7 cellular contexts compared by ENCODE assay signal in genomic region chr2:87417147-87417546, GRCh38.
DNase-seq lines count a peak whose midpoint lies in the region; ATAC-seq, FAIRE-seq and TF ChIP-seq lines count a peak whose summit lies in the region.
"Not testable (repeated sequence)": the region's sequence is repeated elsewhere in the genome, so short reads cannot be mapped to it uniquely, and the experiment has no call there.

No MANE protein-coding gene starts in this region.

- not testable (repeated sequence) for H3K4me1 ChIP-seq in endothelial cell of umbilical vein (ENCODE audit: control insufficient read depth, extremely low read depth, insufficient read depth, low read length); HepG2 (ENCODE audit: insufficient read depth, low read length)

- not testable (repeated sequence) for H4K20me1 ChIP-seq in endothelial cell of umbilical vein (replicated peaks; ENCODE audit: control insufficient read depth, extremely low read depth, insufficient read depth, low read length); HepG2 (ENCODE audit: insufficient read depth, low read length)

- H3K9me1 ChIP-seq in endothelial cell of umbilical vein (replicated peaks; ENCODE audit: control insufficient read depth, extremely low read depth, insufficient read depth, low read length) = not testable (repeated sequence)

- not testable (repeated sequence) for H3K36me3 Mint-ChIP-seq in activated naive CD4-positive, alpha-beta T cell treated with anti-CD3 and anti-CD28 coated beads, Interleukin-2, amount 50 U/mL, for 72 hours

- BruUV-seq in endothelial cell of umbilical vein (replicated peaks; lab: Mats Ljungman, UMichigan); HepG2 (replicated peaks; lab: Mats Ljungman, UMichigan): not testable (repeated sequence)

- not testable (repeated sequence) for TF ChIP-seq POLR2A in GM12892 (IDR thresholded peaks at IDR 0.05; ENCODE audit: low read depth, low read length); endothelial cell of umbilical vein (IDR thresholded peaks at IDR 0.05; ENCODE audit: low read depth, low read length); HepG2 (IDR thresholded peaks at IDR 0.05; ENCODE audit: insufficient read depth in 1 of 2, low read depth in 2 of 2, low read length in 2 of 2)

- CTCF ChIA-PET in endothelial cell of umbilical vein (lab: Charles Lee); HepG2 (lab: Yijun Ruan, JAX; ENCODE audit: low intra/inter-chr PET ratio, low total read pairs): not testable (repeated sequence)

- in situ Hi-C loops in HepG2 (cut with HindIII; ENCODE audit: extremely low pct_ligation_motif_present, low pct_unique_long_range_greater_than_20kb) = not testable (repeated sequence)

- not testable (repeated sequence) for H3K27ac Mint-ChIP-seq in activated naive CD4-positive, alpha-beta T cell treated with anti-CD3 and anti-CD28 coated beads, Interleukin-2, amount 50 U/mL, for 72 hours

- no CpG with 5 or more reads among the region's 6 CpGs for WGBS in HepG2 (ENCODE audit: low lambda C conversion rate)

- not testable (repeated sequence) for H3K79me2 ChIP-seq in endothelial cell of umbilical vein (ENCODE audit: control insufficient read depth, insufficient read depth, low read length); HepG2 (ENCODE audit: insufficient read depth, low read length)

- not testable (repeated sequence) for DNase-seq in GM12892 (ENCODE audit: insufficient read length); endothelial cell of umbilical vein (ENCODE audit: low read depth, low spot score); HepG2 (ENCODE audit: low spot score); urothelium cell line (ENCODE audit: low spot score)
- DNase-seq in activated naive CD4-positive, alpha-beta T cell treated with anti-CD3 and anti-CD28 coated beads, Interleukin-2, amount 50 U/mL, for 72 hours (ENCODE audit: low spot score in 2 of 2) = peak; percentile 0 to 48
- DNase-seq in sciatic nerve (ENCODE audit: low spot score) = peak; percentile 8

- not testable (repeated sequence) for H3K27ac ChIP-seq in endothelial cell of umbilical vein (ENCODE audit: insufficient read depth, low read depth, low read length); HepG2 (ENCODE audit: extremely low read length, insufficient read depth, low read length)

- not testable (repeated sequence) for H3K9me3 Mint-ChIP-seq in activated naive CD4-positive, alpha-beta T cell treated with anti-CD3 and anti-CD28 coated beads, Interleukin-2, amount 50 U/mL, for 72 hours

- not testable (repeated sequence) for ATAC-seq in activated naive CD4-positive, alpha-beta T cell treated with anti-CD3 and anti-CD28 coated beads, Interleukin-2, amount 50 U/mL, for 72 hours; HepG2; sciatic nerve

- not testable (repeated sequence) for H3K4me2 ChIP-seq in endothelial cell of umbilical vein (ENCODE audit: insufficient read depth, low read length); HepG2 (ENCODE audit: low read depth, low read length)

- H2AFZ ChIP-seq in endothelial cell of umbilical vein (ENCODE audit: low read depth, low read length); HepG2 (ENCODE audit: low read length): not testable (repeated sequence)

- TF ChIP-seq CTCF in endothelial cell of umbilical vein (IDR thresholded peaks at IDR 0.05; ENCODE audit: extremely low read depth in 1 of 2, insufficient read depth in 1 of 2, low read depth in 1 of 2, low read length in 2 of 2); HepG2 (CRISPR knock-in tag; IDR thresholded peaks at IDR 0.05): not testable (repeated sequence)

- peak; percentile 67 for FAIRE-seq in GM12892 (lab: Jason Lieb, UNC)
- peak; percentile 5 for FAIRE-seq in colon (lab: Jason Lieb, UNC)
- FAIRE-seq in endothelial cell of umbilical vein (lab: Jason Lieb, UNC) = peak; percentile 92
- FAIRE-seq in HepG2 (lab: Jason Lieb, UNC) = peak; percentile 32
- FAIRE-seq in urothelium cell line (lab: Jason Lieb, UNC) = peak; percentile 100

- dilution Hi-C loops in endothelial cell of umbilical vein (cut with MboI; ENCODE audit: extremely low pct_ligation_motif_present, low sequenced_read_pairs) = not testable (repeated sequence)

- not testable (repeated sequence) for TF ChIP-seq EP300 in HepG2 (IDR thresholded peaks at IDR 0.05; ENCODE audit: low read depth in 2 of 2, low read length in 2 of 2); HepG2 (CRISPR knock-in tag; IDR thresholded peaks at IDR 0.05; ENCODE audit: borderline replicate concordance)

- not testable (repeated sequence) for H3K27me3 ChIP-seq in endothelial cell of umbilical vein (ENCODE audit: control insufficient read depth in 2 of 2, insufficient read depth in 2 of 2, low read length in 2 of 2); HepG2 (ENCODE audit: control insufficient read depth in 1 of 2, insufficient read depth in 2 of 2, low read length in 2 of 2)

- H3K4me3 ChIP-seq in endothelial cell of umbilical vein (replicated peaks in 1 of 3; ENCODE audit: insufficient read depth in 1 of 3, low read depth in 1 of 3, low read length in 3 of 3); HepG2 (replicated peaks in 1 of 3; ENCODE audit: insufficient read depth in 1 of 3, low read depth in 2 of 3, low read length in 3 of 3): not testable (repeated sequence)

- H3K36me3 ChIP-seq in endothelial cell of umbilical vein (ENCODE audit: control insufficient read depth in 2 of 2, extremely low read depth in 1 of 2, insufficient read depth in 2 of 2, low read length in 2 of 2); HepG2 (replicated peaks in 1 of 2; ENCODE audit: control insufficient read depth in 1 of 2, insufficient read depth in 2 of 2, low read length in 2 of 2): not testable (repeated sequence)

- not testable (repeated sequence) for H3K9ac ChIP-seq in endothelial cell of umbilical vein (replicated peaks; ENCODE audit: extremely low read depth, insufficient read depth, low read length); HepG2 (ENCODE audit: insufficient read depth, low read depth, low read length)

- POLR2A ChIA-PET in endothelial cell of umbilical vein (lab: Charles Lee); HepG2 (lab: Yijun Ruan, JAX): not testable (repeated sequence)

- H3K9me3 ChIP-seq in endothelial cell of umbilical vein (replicated peaks; ENCODE audit: control insufficient read depth, insufficient read depth, low read length); HepG2 (ENCODE audit: low read length): not testable (repeated sequence)

- intact Hi-C loops in endothelial cell of umbilical vein (cut with micrococcal nuclease); HepG2 (cut with micrococcal nuclease; ENCODE audit: unreplicated experiment); sciatic nerve (cut with DNase I): not testable (repeated sequence)

- TF ChIP-seq RAD21 in HepG2 (CRISPR knock-in tag; IDR thresholded peaks at IDR 0.05) = not testable (repeated sequence)
